ENCODE assay signal across 8 cellular contexts in the genomic region with DNA sequence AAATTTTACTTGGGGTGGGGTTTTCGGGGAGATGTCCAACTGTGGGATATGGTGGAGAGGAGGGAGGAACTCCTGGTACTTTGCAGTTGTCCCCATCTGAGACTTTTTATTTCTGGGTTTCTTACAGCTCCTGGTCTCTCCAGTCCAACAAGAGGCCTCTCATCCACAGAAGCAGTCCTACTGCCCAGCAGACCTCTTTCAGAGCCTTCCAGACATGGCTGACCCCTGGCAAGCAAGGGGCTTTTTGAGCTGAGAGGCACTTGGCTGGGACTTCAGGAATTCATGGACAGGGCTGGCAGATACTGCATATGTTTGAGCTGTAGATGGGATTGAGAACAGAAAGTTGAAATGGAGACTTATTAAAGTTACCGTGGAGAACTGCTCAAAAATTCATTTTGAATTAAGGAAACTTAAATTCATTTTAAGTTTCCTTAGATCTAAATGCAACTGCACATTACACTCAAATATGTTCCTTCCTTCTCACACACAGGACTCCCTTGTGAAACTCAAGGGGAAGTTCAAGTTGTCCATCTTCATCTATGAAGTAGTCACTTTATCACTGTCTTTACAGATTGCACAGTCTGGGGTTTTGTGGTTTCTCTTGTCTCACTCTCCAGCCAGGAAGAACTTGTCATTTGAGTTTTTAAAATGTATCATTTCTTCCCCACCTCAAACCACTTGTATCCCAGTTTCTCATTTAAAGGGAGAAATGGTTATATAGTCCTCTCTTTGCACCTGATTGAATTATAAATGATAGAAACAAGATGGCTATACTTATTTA. TPM values are rescaled to one million over a fixed set of nuclear protein-coding genes. Genes with fewer than 3 reads are reported as not detected.
DNase-seq lines count a peak whose midpoint lies in the region; ATAC-seq, FAIRE-seq and TF ChIP-seq lines count a peak whose summit lies in the region.

No MANE protein-coding gene starts in this region.

- FAIRE-seq in urothelium cell line (lab: Jason Lieb, UNC), result no peak

- no peaks in the 10 kb centered on the region for H3K9me3 Mint-ChIP-seq in activated T-helper 2 cell treated with anti-CD3 and anti-CD28 coated beads, Interferon-gamma antibody, Interleukin-2, Interleukin-4, amounts not matched to agents 10 μg/mL and 5 μg/mL and 100 μg/mL, durations not matched to agents 14 hours and 24 hours and 36 hours
- no peaks in the 10 kb centered on the region for H3K9me3 Mint-ChIP-seq in naive B cell

- peak overlapping the region; percentile 44 for H3K27ac Mint-ChIP-seq in activated T-helper 2 cell treated with anti-CD3 and anti-CD28 coated beads, Interferon-gamma antibody, Interleukin-2, Interleukin-4, amounts not matched to agents 10 μg/mL and 5 μg/mL and 100 μg/mL, durations not matched to agents 14 hours and 24 hours and 36 hours
- peak overlapping the region in 5 of 6 donors; percentile 4 to 66 (median 52) for H3K27ac Mint-ChIP-seq in naive B cell

- H3K4me1 ChIP-seq in BLaER1 (peaks cover 51% of the 10 kb centered on the region), KMS-11 (ENCODE audit: low read depth, poor library complexity, severe bottlenecking) (peaks cover 19% of the 10 kb centered on the region)

- H3K4me3 ChIP-seq in BLaER1 (no peak overlapping the region), KMS-11 (IDR thresholded peaks at IDR 0.05; ENCODE audit: insufficient read depth, low read depth, low read length) (no peak overlapping the region)

- no peaks in the 10 kb centered on the region for H3K36me3 Mint-ChIP-seq in activated T-helper 2 cell treated with anti-CD3 and anti-CD28 coated beads, Interferon-gamma antibody, Interleukin-2, Interleukin-4, amounts not matched to agents 10 μg/mL and 5 μg/mL and 100 μg/mL, durations not matched to agents 14 hours and 24 hours and 36 hours (ENCODE audit: low read depth)
- no peaks in the 10 kb centered on the region for H3K36me3 Mint-ChIP-seq in naive B cell

- no peak for DNase-seq in activated T-helper 2 cell treated with anti-CD3 and anti-CD28 coated beads, Interferon-gamma antibody, Interleukin-2, Interleukin-4, amounts not matched to agents 10 μg/mL and 5 μg/mL and 100 μg/mL, durations not matched to agents 14 hours and 24 hours and 36 hours (ENCODE audit: low spot score)
- no peak for DNase-seq in naive B cell
- no peak for DNase-seq in urothelium cell line (ENCODE audit: low spot score)
- no peak for DNase-seq in effector CD4-positive, alpha-beta T cell

- H3K36me3 ChIP-seq in BLaER1, result no peaks in the 10 kb centered on the region
- H3K36me3 ChIP-seq in KMS-11 (ENCODE audit: insufficient read depth), result no peaks in the 10 kb centered on the region

- ATAC-seq in naive B cell (ENCODE audit: low read depth in 2 of 2) (no peak), HG03432 (IDR thresholded peaks at IDR 0.05; ENCODE audit: unreplicated experiment) (no peak), HG03571 (IDR thresholded peaks at IDR 0.05; ENCODE audit: unreplicated experiment) (no peak)

- H3K4me2 ChIP-seq in BLaER1 (peak overlapping the region; percentile 74), KMS-11 (peak overlapping the region; percentile 8; the same call in 1 of the 2 replicates)

- H4K20me1 ChIP-seq in BLaER1 (no peaks in the 10 kb centered on the region), KMS-11 (ENCODE audit: insufficient read depth) (no peaks in the 10 kb centered on the region)

- H3K27me3 ChIP-seq in BLaER1 (no peaks in the 10 kb centered on the region), KMS-11 (ENCODE audit: insufficient read depth, low read depth) (no peaks in the 10 kb centered on the region)

- intact Hi-C loops in activated T-helper 2 cell treated with anti-CD3 and anti-CD28 coated beads, Interferon-gamma antibody, Interleukin-2, Interleukin-4, amounts not matched to agents 10 μg/mL and 5 μg/mL and 100 μg/mL, durations not matched to agents 14 hours and 24 hours and 36 hours (cut with micrococcal nuclease), result loop anchor here (2.0 kb wide), 2 partner anchors 28 to 56 kb away; a partner anchor contains a TSS

- H3K27ac ChIP-seq in BLaER1, result peak overlapping the region; percentile 55
- peak overlapping the region; percentile 12; the same call in 1 of the 2 replicates for H3K27ac ChIP-seq in KMS-11

- no peaks in the 10 kb centered on the region for H3K9me3 ChIP-seq in BLaER1

- TF ChIP-seq CTCF in KMS-11 (conservative IDR thresholded peaks at IDR 0.05; ENCODE audit: low read depth, low read length), result no peak

- H3K27me3 Mint-ChIP-seq in activated T-helper 2 cell treated with anti-CD3 and anti-CD28 coated beads, Interferon-gamma antibody, Interleukin-2, Interleukin-4, amounts not matched to agents 10 μg/mL and 5 μg/mL and 100 μg/mL, durations not matched to agents 14 hours and 24 hours and 36 hours (ENCODE audit: low read depth), result no peaks in the 10 kb centered on the region
- peaks cover 0 to 7% (median 0%) of the 10 kb centered on the region in 3 donors for H3K27me3 Mint-ChIP-seq in naive B cell

- no peak overlapping the region for H2AFZ ChIP-seq in KMS-11 (ENCODE audit: low read depth)

- peak overlapping the region; percentile 23 for H3K4me3 Mint-ChIP-seq in activated T-helper 2 cell treated with anti-CD3 and anti-CD28 coated beads, Interferon-gamma antibody, Interleukin-2, Interleukin-4, amounts not matched to agents 10 μg/mL and 5 μg/mL and 100 μg/mL, durations not matched to agents 14 hours and 24 hours and 36 hours (ENCODE audit: low read depth)
- H3K4me3 Mint-ChIP-seq in naive B cell, result no peak overlapping the region

- no peaks in the 10 kb centered on the region for H3K79me2 ChIP-seq in KMS-11 (ENCODE audit: insufficient read depth, low read depth)

- H3K4me1 Mint-ChIP-seq in activated T-helper 2 cell treated with anti-CD3 and anti-CD28 coated beads, Interferon-gamma antibody, Interleukin-2, Interleukin-4, amounts not matched to agents 10 μg/mL and 5 μg/mL and 100 μg/mL, durations not matched to agents 14 hours and 24 hours and 36 hours (ENCODE audit: low read depth), result peaks cover 24% of the 10 kb centered on the region
- H3K4me1 Mint-ChIP-seq in naive B cell, result peaks cover 8 to 15% (median 12%) of the 10 kb centered on the region in 3 donors

- H3K9ac ChIP-seq in BLaER1 (no peak overlapping the region), KMS-11 (no peak overlapping the region)

RNA-seq across cellular contexts. Expression of a gene that starts 40.7 kb away (rescaled TPM):
- not detected in 2 replicates for total RNA-seq in activated T-helper 2 cell treated with anti-CD3 and anti-CD28 coated beads, Interferon-gamma antibody, Interleukin-2, Interleukin-4, amounts not matched to agents 10 μg/mL and 5 μg/mL and 100 μg/mL, durations not matched to agents 14 hours and 24 hours and 36 hours
- not detected for polyA plus RNA-seq in naive B cell (ENCODE audit: low read depth in 6 of 6)

RNA-seq across cellular contexts. Expression of a gene that starts 56.6 kb away (rescaled TPM):
- 151 and 156 TPM in 2 replicates for total RNA-seq in activated T-helper 2 cell treated with anti-CD3 and anti-CD28 coated beads, Interferon-gamma antibody, Interleukin-2, Interleukin-4, amounts not matched to agents 10 μg/mL and 5 μg/mL and 100 μg/mL, durations not matched to agents 14 hours and 24 hours and 36 hours
- polyA plus RNA-seq in naive B cell (ENCODE audit: low read depth in 6 of 6), result 10 to 100 TPM; 28.4 to 47.4 (median 41.8) TPM
